Comparison of ENCODE assay signal across 24 cellular contexts in genomic region chr6:158332237-158332636, GRCh38.
"Had no signal": no experiment of that assay in that cellular context is flagged by ENCODE, and none has a peak within 500 bp of the region (broad histone marks: within the 10 kb centered on the region; RNA-seq: fewer than 3 reads in every experiment).

No MANE protein-coding gene starts in this region.

- H3K36me3 ChIP-seq: thyroid gland had no signal

- H3K4me3 ChIP-seq: heart left ventricle, thyroid gland had no signal

- H3K9me3 ChIP-seq: thyroid gland had no signal

- H3K36me3 Mint-ChIP-seq: natural killer cell had no signal

- H3K4me3 Mint-ChIP-seq: activated CD4-positive, alpha-beta memory T cell treated with anti-CD3 and anti-CD28 coated beads for 36 hours; activated CD4-positive, alpha-beta T cell treated with anti-CD3 and anti-CD28 coated beads, Interleukin-2, amount 10 ng/mL, durations not matched to agents 24 days and 14 days; activated naive CD4-positive, alpha-beta T cell treated with anti-CD3 and anti-CD28 coated beads, Interleukin-2, amount 50 U/mL, for 24 hours; activated naive CD8-positive, alpha-beta T cell treated with anti-CD3 and anti-CD28 coated beads, Interleukin-2, amount 50 U/mL, for 24 hours; effector memory CD8-positive, alpha-beta T cell; natural killer cell; stimulated activated naive CD8-positive, alpha-beta T cell treated with anti-CD3 and anti-CD28 coated beads, Interleukin-15, amount 100 ng/mL, for 72 hours; T-helper 17 cell had no signal

- DNase-seq: activated CD4-positive, alpha-beta memory T cell treated with anti-CD3 and anti-CD28 coated beads for 36 hours; activated CD4-positive, alpha-beta T cell treated with anti-CD3 and anti-CD28 coated beads, Interleukin-2, amount 10 ng/mL, durations not matched to agents 24 days and 14 days; activated CD4-positive, CD25-positive, alpha-beta regulatory T cell treated with anti-CD3 and anti-CD28 coated beads, Interleukin-2, amount 50 U/mL, for 72 hours; activated CD8-positive, alpha-beta memory T cell treated with anti-CD3 and anti-CD28 coated beads, Interleukin-2, amount 50 U/mL, for 4 hours; activated gamma-delta T cell; activated naive CD8-positive, alpha-beta T cell treated with anti-CD3 and anti-CD28 coated beads, Interleukin-2, amount 50 U/mL, for 24 hours; activated T-cell treated with anti-CD3 and anti-CD28 coated beads, Interleukin-2, amount 50 U/mL, for 1 hour; amygdala; caudate nucleus; cortex of kidney; effector memory CD8-positive, alpha-beta T cell; erythroblast; heart left ventricle; hypothalamus; mesenchymal stem cell; natural killer cell; right cardiac atrium; stimulated activated CD4-positive, alpha-beta T cell treated with anti-CD3 and anti-CD28 coated beads, Interleukin-4, amount 100 ng/mL, for 1 hour; stimulated activated naive CD8-positive, alpha-beta T cell treated with anti-CD3 and anti-CD28 coated beads, Interleukin-15, amount 100 ng/mL, for 72 hours; T-helper 17 cell; T1000; thyroid gland; WERI-Rb-1 had no signal

- H3K27ac Mint-ChIP-seq: activated CD4-positive, alpha-beta memory T cell treated with anti-CD3 and anti-CD28 coated beads for 36 hours; activated CD4-positive, alpha-beta T cell treated with anti-CD3 and anti-CD28 coated beads, Interleukin-2, amount 10 ng/mL, durations not matched to agents 24 days and 14 days; activated naive CD4-positive, alpha-beta T cell treated with anti-CD3 and anti-CD28 coated beads, Interleukin-2, amount 50 U/mL, for 24 hours; activated naive CD8-positive, alpha-beta T cell treated with anti-CD3 and anti-CD28 coated beads, Interleukin-2, amount 50 U/mL, for 24 hours; effector memory CD8-positive, alpha-beta T cell; natural killer cell; stimulated activated naive CD8-positive, alpha-beta T cell treated with anti-CD3 and anti-CD28 coated beads, Interleukin-15, amount 100 ng/mL, for 72 hours; T-helper 17 cell had no signal

- H3K9me3 Mint-ChIP-seq: activated naive CD4-positive, alpha-beta T cell treated with anti-CD3 and anti-CD28 coated beads, Interleukin-2, amount 50 U/mL, for 24 hours; effector memory CD8-positive, alpha-beta T cell had no signal

- ATAC-seq: activated naive CD8-positive, alpha-beta T cell treated with anti-CD3 and anti-CD28 coated beads, Interleukin-2, amount 50 U/mL, for 24 hours; effector memory CD8-positive, alpha-beta T cell; heart left ventricle; natural killer cell; right cardiac atrium; stimulated activated naive CD8-positive, alpha-beta T cell treated with anti-CD3 and anti-CD28 coated beads, Interleukin-15, amount 100 ng/mL, for 72 hours; T-helper 17 cell had no signal

- H3K27me3 Mint-ChIP-seq: activated CD4-positive, alpha-beta memory T cell treated with anti-CD3 and anti-CD28 coated beads for 36 hours; activated CD4-positive, alpha-beta T cell treated with anti-CD3 and anti-CD28 coated beads, Interleukin-2, amount 10 ng/mL, durations not matched to agents 24 days and 14 days; activated naive CD4-positive, alpha-beta T cell treated with anti-CD3 and anti-CD28 coated beads, Interleukin-2, amount 50 U/mL, for 24 hours; activated naive CD8-positive, alpha-beta T cell treated with anti-CD3 and anti-CD28 coated beads, Interleukin-2, amount 50 U/mL, for 24 hours; effector memory CD8-positive, alpha-beta T cell; stimulated activated naive CD8-positive, alpha-beta T cell treated with anti-CD3 and anti-CD28 coated beads, Interleukin-15, amount 100 ng/mL, for 72 hours; T-helper 17 cell had no signal

- H3K27me3 ChIP-seq: heart left ventricle, thyroid gland had no signal

- H3K27ac ChIP-seq: heart left ventricle, thyroid gland, WERI-Rb-1 had no signal
